24 cellular contexts compared by ENCODE assay signal in the genomic region with DNA sequence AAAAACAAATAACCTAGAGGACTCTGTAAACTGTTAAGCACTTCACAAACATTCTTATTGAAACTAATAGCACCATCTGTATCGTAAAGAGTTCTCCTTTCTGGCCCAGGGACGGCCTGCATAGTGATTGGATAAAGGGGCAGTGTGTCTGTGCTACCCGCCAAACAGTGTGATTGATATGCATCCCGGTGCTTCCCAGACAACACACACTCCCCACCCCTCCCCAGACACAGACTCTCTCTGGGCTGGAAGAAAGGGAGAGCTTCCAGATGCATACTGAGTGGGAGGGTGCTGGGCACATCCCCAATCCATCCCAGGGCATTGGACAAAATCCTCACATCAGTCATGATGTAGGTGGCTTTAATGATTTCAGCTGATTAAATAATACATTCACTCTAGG. TPM values are rescaled to one million over a fixed set of nuclear protein-coding genes. Genes with fewer than 3 reads are reported as not detected.
DNase-seq lines count a peak whose midpoint lies in the region; ATAC-seq lines count a peak whose summit lies in the region.
"Had no signal": no experiment of that assay in that cellular context is flagged by ENCODE, and none has a peak within 500 bp of the region (broad histone marks: within the 10 kb centered on the region; RNA-seq: fewer than 3 reads in every experiment).

No MANE protein-coding gene starts in this region.

- no peaks in the 10 kb centered on the region for H3K27me3 Mint-ChIP-seq in activated naive CD4-positive, alpha-beta T cell treated with anti-CD3 and anti-CD28 coated beads for 36 hours (ENCODE audit: low read depth)
- no peaks in the 10 kb centered on the region for H3K27me3 Mint-ChIP-seq in activated naive CD4-positive, alpha-beta T cell treated with anti-CD3 and anti-CD28 coated beads, Interleukin-2, amount 10 ng/mL, durations not matched to agents 7 days and 5 days
- no peaks in the 10 kb centered on the region for H3K27me3 Mint-ChIP-seq in activated T-helper 1 cell treated with anti-CD3 and anti-CD28 coated beads, Interleukin-12 subunit alpha, Interleukin-12 subunit beta, Interleukin-2, Interleukin-4 antibody, amounts not matched to agents 30 ng/mL and 10 ng/mL and 1 ng/mL, durations not matched to agents 14 hours and 24 hours and 36 hours (ENCODE audit: insufficient read depth)

- no peaks in the 10 kb centered on the region for H3K9me3 Mint-ChIP-seq in activated naive CD4-positive, alpha-beta T cell treated with anti-CD3 and anti-CD28 coated beads for 36 hours
- no peaks in the 10 kb centered on the region for H3K9me3 Mint-ChIP-seq in activated naive CD4-positive, alpha-beta T cell treated with anti-CD3 and anti-CD28 coated beads, Interleukin-2, amount 10 ng/mL, durations not matched to agents 7 days and 5 days
- H3K9me3 Mint-ChIP-seq in activated T-helper 1 cell treated with anti-CD3 and anti-CD28 coated beads, Interleukin-12 subunit alpha, Interleukin-12 subunit beta, Interleukin-2, Interleukin-4 antibody, amounts not matched to agents 30 ng/mL and 10 ng/mL and 1 ng/mL, durations not matched to agents 14 hours and 24 hours and 36 hours = no peaks in the 10 kb centered on the region
- H3K9me3 Mint-ChIP-seq: CD14-positive monocyte had no signal

- ATAC-seq in GM21528 (IDR thresholded peaks at IDR 0.05; ENCODE audit: low FRiP score, unreplicated experiment) = no peak
- ATAC-seq: GM12878, HCT116, Panc1 had no signal

- peaks cover 81% of the 10 kb centered on the region for H3K4me1 Mint-ChIP-seq in activated naive CD4-positive, alpha-beta T cell treated with anti-CD3 and anti-CD28 coated beads for 36 hours (ENCODE audit: low read depth)
- peaks cover 26% of the 10 kb centered on the region for H3K4me1 Mint-ChIP-seq in activated naive CD4-positive, alpha-beta T cell treated with anti-CD3 and anti-CD28 coated beads, Interleukin-2, amount 10 ng/mL, durations not matched to agents 7 days and 5 days
- peaks cover 78% of the 10 kb centered on the region for H3K4me1 Mint-ChIP-seq in activated T-helper 1 cell treated with anti-CD3 and anti-CD28 coated beads, Interleukin-12 subunit alpha, Interleukin-12 subunit beta, Interleukin-2, Interleukin-4 antibody, amounts not matched to agents 30 ng/mL and 10 ng/mL and 1 ng/mL, durations not matched to agents 14 hours and 24 hours and 36 hours (ENCODE audit: low read depth)

- intact Hi-C loops in activated naive CD4-positive, alpha-beta T cell treated with anti-CD3 and anti-CD28 coated beads for 36 hours (cut with micrococcal nuclease) = no loop called here
- intact Hi-C loops in activated T-helper 1 cell treated with anti-CD3 and anti-CD28 coated beads, Interleukin-12 subunit alpha, Interleukin-12 subunit beta, Interleukin-2, Interleukin-4 antibody, amounts not matched to agents 30 ng/mL and 10 ng/mL and 1 ng/mL, durations not matched to agents 14 hours and 24 hours and 36 hours (cut with micrococcal nuclease) = no loop called here

- CTCF ChIA-PET in activated naive CD4-positive, alpha-beta T cell treated with anti-CD3 and anti-CD28 coated beads for 36 hours (lab: Charles Lee) = interaction anchor here (0.8 to 2.3 kb wide), 3 partner anchors 17 to 40 kb away, joined by 3 to 7 read pairs (median 4); no protein-coding TSS in a partner anchor
- CTCF ChIA-PET in activated naive CD4-positive, alpha-beta T cell treated with anti-CD3 and anti-CD28 coated beads, Interleukin-2, amount 10 ng/mL, durations not matched to agents 7 days and 5 days (lab: Charles Lee) = interaction anchor here (1.5 kb wide), 1 partner anchor 34 kb away, joined by 3 read pairs; no protein-coding TSS in a partner anchor

- H3K4me3 Mint-ChIP-seq in activated naive CD4-positive, alpha-beta T cell treated with anti-CD3 and anti-CD28 coated beads for 36 hours = no peak overlapping the region
- no peak overlapping the region for H3K4me3 Mint-ChIP-seq in activated naive CD4-positive, alpha-beta T cell treated with anti-CD3 and anti-CD28 coated beads, Interleukin-2, amount 10 ng/mL, durations not matched to agents 7 days and 5 days
- no peak overlapping the region for H3K4me3 Mint-ChIP-seq in activated T-helper 1 cell treated with anti-CD3 and anti-CD28 coated beads, Interleukin-12 subunit alpha, Interleukin-12 subunit beta, Interleukin-2, Interleukin-4 antibody, amounts not matched to agents 30 ng/mL and 10 ng/mL and 1 ng/mL, durations not matched to agents 14 hours and 24 hours and 36 hours
- H3K4me3 Mint-ChIP-seq: CD14-positive monocyte had no signal

- peaks cover 17% of the 10 kb centered on the region for H3K36me3 Mint-ChIP-seq in activated naive CD4-positive, alpha-beta T cell treated with anti-CD3 and anti-CD28 coated beads for 36 hours (ENCODE audit: low read depth)
- H3K36me3 Mint-ChIP-seq in activated naive CD4-positive, alpha-beta T cell treated with anti-CD3 and anti-CD28 coated beads, Interleukin-2, amount 10 ng/mL, durations not matched to agents 7 days and 5 days = no peaks in the 10 kb centered on the region
- peaks cover 47% of the 10 kb centered on the region for H3K36me3 Mint-ChIP-seq in activated T-helper 1 cell treated with anti-CD3 and anti-CD28 coated beads, Interleukin-12 subunit alpha, Interleukin-12 subunit beta, Interleukin-2, Interleukin-4 antibody, amounts not matched to agents 30 ng/mL and 10 ng/mL and 1 ng/mL, durations not matched to agents 14 hours and 24 hours and 36 hours (ENCODE audit: low read depth)

- no peak for DNase-seq in activated naive CD4-positive, alpha-beta T cell treated with anti-CD3 and anti-CD28 coated beads for 36 hours
- no peak for DNase-seq in activated naive CD4-positive, alpha-beta T cell treated with anti-CD3 and anti-CD28 coated beads, Interleukin-2, amount 10 ng/mL, durations not matched to agents 7 days and 5 days
- no peak for DNase-seq in activated T-helper 1 cell treated with anti-CD3 and anti-CD28 coated beads, Interleukin-12 subunit alpha, Interleukin-12 subunit beta, Interleukin-2, Interleukin-4 antibody, amounts not matched to agents 30 ng/mL and 10 ng/mL and 1 ng/mL, durations not matched to agents 14 hours and 24 hours and 36 hours (ENCODE audit: low spot score)
- DNase-seq in islet precursor cell (peak; percentile 64), substantia nigra (lab: John Stamatoyannopoulos, UW) (peak in 32 of 49 donors; percentile 3 to 63 (median 20)), DMS 273 (lab: John Stamatoyannopoulos, UW; ENCODE audit: unreplicated experiment) (no peak), DMS153 treated with DMSO at 0.1 percent for 48 hours (lab: John Stamatoyannopoulos, UW; ENCODE audit: unreplicated experiment) (no peak)
- DNase-seq: ACHN, DMS 273 treated with DMSO at 0.1 percent for 48 hours, GF-D8, GM23248, MM.1S, NCI-H1092, NCI-H146, NCI-H2029 treated with DMSO at 0.1 percent for 48 hours, NCI-H2171, NCI-H526 treated with DMSO at 0.1 percent for 48 hours had no signal

- peak overlapping the region; percentile 94 for H3K27ac Mint-ChIP-seq in activated naive CD4-positive, alpha-beta T cell treated with anti-CD3 and anti-CD28 coated beads for 36 hours
- no peak overlapping the region for H3K27ac Mint-ChIP-seq in activated naive CD4-positive, alpha-beta T cell treated with anti-CD3 and anti-CD28 coated beads, Interleukin-2, amount 10 ng/mL, durations not matched to agents 7 days and 5 days
- H3K27ac Mint-ChIP-seq in activated T-helper 1 cell treated with anti-CD3 and anti-CD28 coated beads, Interleukin-12 subunit alpha, Interleukin-12 subunit beta, Interleukin-2, Interleukin-4 antibody, amounts not matched to agents 30 ng/mL and 10 ng/mL and 1 ng/mL, durations not matched to agents 14 hours and 24 hours and 36 hours = peak overlapping the region; percentile 5

- H3K27ac ChIP-seq in substantia nigra (ENCODE audit: low read depth, low read length, poor library complexity, severe bottlenecking) = peak overlapping the region; percentile 1
- H3K27ac ChIP-seq: GM23248 had no signal

RNA-seq across cellular contexts. Expression of gene HSD11B1, which starts 3.7 kb away (rescaled TPM):
- 1 to 10 TPM; 6.7 to 8.0 TPM for total RNA-seq in activated naive CD4-positive, alpha-beta T cell treated with anti-CD3 and anti-CD28 coated beads for 36 hours
- 15.9 and 17.9 TPM in 2 replicates for total RNA-seq in activated T-helper 1 cell treated with anti-CD3 and anti-CD28 coated beads, Interleukin-12 subunit alpha, Interleukin-12 subunit beta, Interleukin-2, Interleukin-4 antibody, amounts not matched to agents 30 ng/mL and 10 ng/mL and 1 ng/mL, durations not matched to agents 14 hours and 24 hours and 36 hours
- total RNA-seq: GM12878, LHCN-M2, SK-MEL-5 had no signal

RNA-seq across cellular contexts. Expression of gene G0S2, which starts 33.1 kb away (rescaled TPM):
- total RNA-seq in activated naive CD4-positive, alpha-beta T cell treated with anti-CD3 and anti-CD28 coated beads for 36 hours = 100 to 1,000 TPM; 138 to 139 TPM
- total RNA-seq in activated T-helper 1 cell treated with anti-CD3 and anti-CD28 coated beads, Interleukin-12 subunit alpha, Interleukin-12 subunit beta, Interleukin-2, Interleukin-4 antibody, amounts not matched to agents 30 ng/mL and 10 ng/mL and 1 ng/mL, durations not matched to agents 14 hours and 24 hours and 36 hours = 501 and 509 TPM in 2 replicates

RNA-seq across cellular contexts. Expression of gene TRAF3IP3, which starts 47.6 kb away (rescaled TPM):
- 100 to 1,000 TPM; 107 to 113 TPM for total RNA-seq in activated naive CD4-positive, alpha-beta T cell treated with anti-CD3 and anti-CD28 coated beads for 36 hours
- 378 and 384 TPM in 2 replicates for total RNA-seq in activated T-helper 1 cell treated with anti-CD3 and anti-CD28 coated beads, Interleukin-12 subunit alpha, Interleukin-12 subunit beta, Interleukin-2, Interleukin-4 antibody, amounts not matched to agents 30 ng/mL and 10 ng/mL and 1 ng/mL, durations not matched to agents 14 hours and 24 hours and 36 hours
- total RNA-seq: GM23248, LHCN-M2 had no signal

RNA-seq across cellular contexts. Expression of gene LAMB3, which starts 56.1 kb away (rescaled TPM):
- total RNA-seq in activated naive CD4-positive, alpha-beta T cell treated with anti-CD3 and anti-CD28 coated beads for 36 hours = 10 to 100 TPM; 11.8 to 13.0 TPM
- total RNA-seq in activated T-helper 1 cell treated with anti-CD3 and anti-CD28 coated beads, Interleukin-12 subunit alpha, Interleukin-12 subunit beta, Interleukin-2, Interleukin-4 antibody, amounts not matched to agents 30 ng/mL and 10 ng/mL and 1 ng/mL, durations not matched to agents 14 hours and 24 hours and 36 hours = 15.8 and 18.3 TPM in 2 replicates

Comparison
In these comparisons a context has a peak if more than half of its experiments do, and no peak if none do; other contexts are left out.
1. DNase-seq: peak in islet precursor cell (single experiment) and substantia nigra (32 of 49); none in activated naive CD4-positive, alpha-beta T cell treated with anti-CD3 and anti-CD28 coated beads for 36 hours (single experiment), activated naive CD4-positive, alpha-beta T cell treated with anti-CD3 and anti-CD28 coated beads, Interleukin-2, amount 10 ng/mL, durations not matched to agents 7 days and 5 days (single experiment), activated T-helper 1 cell treated with anti-CD3 and anti-CD28 coated beads, Interleukin-12 subunit alpha, Interleukin-12 subunit beta, Interleukin-2, Interleukin-4 antibody, amounts not matched to agents 30 ng/mL and 10 ng/mL and 1 ng/mL, durations not matched to agents 14 hours and 24 hours and 36 hours (single experiment), DMS 273 (single experiment) and DMS153 treated with DMSO at 0.1 percent for 48 hours (single experiment).